In the genomic region with DNA sequence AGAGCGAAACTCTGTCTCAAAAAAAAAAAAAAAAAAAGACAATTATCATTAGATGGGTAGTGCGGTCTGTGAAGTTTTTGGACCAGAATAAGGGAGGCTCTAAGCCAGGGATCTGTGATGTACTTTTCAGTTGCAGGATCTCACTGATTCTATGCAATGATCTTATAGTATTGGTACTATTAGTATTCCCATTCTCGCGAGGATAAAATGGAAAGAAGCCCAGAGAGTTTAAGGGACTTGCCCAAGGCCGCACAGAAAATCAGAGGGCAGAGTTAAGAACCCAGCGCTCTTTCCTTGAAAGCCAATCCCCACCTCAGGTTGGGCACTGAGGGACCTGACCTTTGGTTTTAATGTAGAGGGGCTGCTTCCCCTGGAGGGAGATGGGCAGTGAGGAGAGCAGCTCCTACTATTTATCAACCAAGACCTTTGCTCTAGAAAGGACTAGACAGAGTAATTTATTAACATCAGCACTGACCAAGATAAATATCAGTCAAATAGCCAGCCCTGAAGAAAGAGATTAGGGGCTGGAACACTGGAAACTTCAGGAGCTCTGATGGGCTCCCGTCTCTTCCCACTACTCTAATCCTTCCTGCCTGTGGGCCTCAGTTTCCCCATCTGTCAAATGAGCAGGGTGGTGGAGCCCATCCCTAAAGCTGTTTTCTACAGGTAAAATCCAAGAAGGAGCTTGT, we compare ENCODE assay signal across 1 cellular context.
TF ChIP-seq lines count a peak whose summit lies in the region.

No MANE protein-coding gene starts in this region.

TF ChIP-seq in liver, 16 proteins besides CTCF, POLR2A, EP300 and RAD21:
- peak; percentile 29 for TF ChIP-seq YY1 (IDR thresholded peaks at IDR 0.05)
- peak; percentile 90 for TF ChIP-seq SP1 (IDR thresholded peaks at IDR 0.05)
- TF ChIP-seq HNF4A (conservative IDR thresholded peaks at IDR 0.05) = peak; percentile 36 to 57
- no peak for TF ChIP-seq GABPA (IDR thresholded peaks at IDR 0.05 in 1 of 2, conservative IDR thresholded peaks at IDR 0.05 in 1 of 2)
- TF ChIP-seq, protein P1, sequence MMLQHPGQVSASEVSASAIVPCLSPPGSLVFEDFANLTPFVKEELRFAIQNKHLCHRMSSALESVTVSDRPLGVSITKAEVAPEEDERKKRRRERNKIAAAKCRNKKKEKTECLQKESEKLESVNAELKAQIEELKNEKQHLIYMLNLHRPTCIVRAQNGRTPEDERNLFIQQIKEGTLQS (IDR thresholded peaks at IDR 0.05) = no peak
- peak; percentile 68 to 77 for TF ChIP-seq RXRA (IDR thresholded peaks at IDR 0.05)
- TF ChIP-seq, protein P2, sequence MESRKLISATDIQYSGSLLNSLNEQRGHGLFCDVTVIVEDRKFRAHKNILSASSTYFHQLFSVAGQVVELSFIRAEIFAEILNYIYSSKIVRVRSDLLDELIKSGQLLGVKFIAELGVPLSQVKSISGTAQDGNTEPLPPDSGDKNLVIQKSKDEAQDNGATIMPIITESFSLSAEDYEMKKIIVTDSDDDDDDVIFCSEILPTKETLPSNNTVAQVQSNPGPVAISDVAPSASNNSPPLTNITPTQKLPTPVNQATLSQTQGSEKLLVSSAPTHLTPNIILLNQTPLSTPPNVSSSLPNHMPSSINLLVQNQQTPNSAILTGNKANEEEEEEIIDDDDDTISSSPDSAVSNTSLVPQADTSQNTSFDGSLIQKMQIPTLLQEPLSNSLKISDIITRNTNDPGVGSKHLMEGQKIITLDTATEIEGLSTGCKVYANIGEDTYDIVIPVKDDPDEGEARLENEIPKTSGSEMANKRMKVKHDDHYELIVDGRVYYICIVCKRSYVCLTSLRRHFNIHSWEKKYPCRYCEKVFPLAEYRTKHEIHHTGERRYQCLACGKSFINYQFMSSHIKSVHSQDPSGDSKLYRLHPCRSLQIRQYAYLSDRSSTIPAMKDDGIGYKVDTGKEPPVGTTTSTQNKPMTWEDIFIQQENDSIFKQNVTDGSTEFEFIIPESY (IDR thresholded peaks at IDR 0.05) = peak; percentile 93
- TF ChIP-seq TAF1 (conservative IDR thresholded peaks at IDR 0.05) = peak; percentile 56
- TF ChIP-seq, protein P3, sequence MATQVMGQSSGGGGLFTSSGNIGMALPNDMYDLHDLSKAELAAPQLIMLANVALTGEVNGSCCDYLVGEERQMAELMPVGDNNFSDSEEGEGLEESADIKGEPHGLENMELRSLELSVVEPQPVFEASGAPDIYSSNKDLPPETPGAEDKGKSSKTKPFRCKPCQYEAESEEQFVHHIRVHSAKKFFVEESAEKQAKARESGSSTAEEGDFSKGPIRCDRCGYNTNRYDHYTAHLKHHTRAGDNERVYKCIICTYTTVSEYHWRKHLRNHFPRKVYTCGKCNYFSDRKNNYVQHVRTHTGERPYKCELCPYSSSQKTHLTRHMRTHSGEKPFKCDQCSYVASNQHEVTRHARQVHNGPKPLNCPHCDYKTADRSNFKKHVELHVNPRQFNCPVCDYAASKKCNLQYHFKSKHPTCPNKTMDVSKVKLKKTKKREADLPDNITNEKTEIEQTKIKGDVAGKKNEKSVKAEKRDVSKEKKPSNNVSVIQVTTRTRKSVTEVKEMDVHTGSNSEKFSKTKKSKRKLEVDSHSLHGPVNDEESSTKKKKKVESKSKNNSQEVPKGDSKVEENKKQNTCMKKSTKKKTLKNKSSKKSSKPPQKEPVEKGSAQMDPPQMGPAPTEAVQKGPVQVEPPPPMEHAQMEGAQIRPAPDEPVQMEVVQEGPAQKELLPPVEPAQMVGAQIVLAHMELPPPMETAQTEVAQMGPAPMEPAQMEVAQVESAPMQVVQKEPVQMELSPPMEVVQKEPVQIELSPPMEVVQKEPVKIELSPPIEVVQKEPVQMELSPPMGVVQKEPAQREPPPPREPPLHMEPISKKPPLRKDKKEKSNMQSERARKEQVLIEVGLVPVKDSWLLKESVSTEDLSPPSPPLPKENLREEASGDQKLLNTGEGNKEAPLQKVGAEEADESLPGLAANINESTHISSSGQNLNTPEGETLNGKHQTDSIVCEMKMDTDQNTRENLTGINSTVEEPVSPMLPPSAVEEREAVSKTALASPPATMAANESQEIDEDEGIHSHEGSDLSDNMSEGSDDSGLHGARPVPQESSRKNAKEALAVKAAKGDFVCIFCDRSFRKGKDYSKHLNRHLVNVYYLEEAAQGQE (IDR thresholded peaks at IDR 0.05) = peak; percentile 69
